ENCODE assay signal across 1 cellular context in genomic region chr13:51541809-51542258, GRCh38.
TF ChIP-seq lines count a peak whose summit lies in the region.

No MANE protein-coding gene starts in this region.

TF ChIP-seq in HepG2, 621 proteins besides CTCF, POLR2A, EP300 and RAD21 (continued from another document):
- TF ChIP-seq USF2 (IDR thresholded peaks at IDR 0.05; ENCODE audit: low read depth, low read length), result no peak
- no peak for TF ChIP-seq USF2 (CRISPR knock-in tag; IDR thresholded peaks at IDR 0.05; ENCODE audit: borderline replicate concordance)
- no peak for TF ChIP-seq ETV6 (CRISPR knock-in tag; conservative IDR thresholded peaks at IDR 0.05)
- peak; percentile 53; the same call in 1 of the 2 replicates for TF ChIP-seq ZNF205 (CRISPR knock-in tag; IDR thresholded peaks at IDR 0.05)
- TF ChIP-seq, protein P1, sequence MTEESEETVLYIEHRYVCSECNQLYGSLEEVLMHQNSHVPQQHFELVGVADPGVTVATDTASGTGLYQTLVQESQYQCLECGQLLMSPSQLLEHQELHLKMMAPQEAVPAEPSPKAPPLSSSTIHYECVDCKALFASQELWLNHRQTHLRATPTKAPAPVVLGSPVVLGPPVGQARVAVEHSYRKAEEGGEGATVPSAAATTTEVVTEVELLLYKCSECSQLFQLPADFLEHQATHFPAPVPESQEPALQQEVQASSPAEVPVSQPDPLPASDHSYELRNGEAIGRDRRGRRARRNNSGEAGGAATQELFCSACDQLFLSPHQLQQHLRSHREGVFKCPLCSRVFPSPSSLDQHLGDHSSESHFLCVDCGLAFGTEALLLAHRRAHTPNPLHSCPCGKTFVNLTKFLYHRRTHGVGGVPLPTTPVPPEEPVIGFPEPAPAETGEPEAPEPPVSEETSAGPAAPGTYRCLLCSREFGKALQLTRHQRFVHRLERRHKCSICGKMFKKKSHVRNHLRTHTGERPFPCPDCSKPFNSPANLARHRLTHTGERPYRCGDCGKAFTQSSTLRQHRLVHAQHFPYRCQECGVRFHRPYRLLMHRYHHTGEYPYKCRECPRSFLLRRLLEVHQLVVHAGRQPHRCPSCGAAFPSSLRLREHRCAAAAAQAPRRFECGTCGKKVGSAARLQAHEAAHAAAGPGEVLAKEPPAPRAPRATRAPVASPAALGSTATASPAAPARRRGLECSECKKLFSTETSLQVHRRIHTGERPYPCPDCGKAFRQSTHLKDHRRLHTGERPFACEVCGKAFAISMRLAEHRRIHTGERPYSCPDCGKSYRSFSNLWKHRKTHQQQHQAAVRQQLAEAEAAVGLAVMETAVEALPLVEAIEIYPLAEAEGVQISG (CRISPR knock-in tag; IDR thresholded peaks at IDR 0.05), result no peak
- peak; percentile 63 for TF ChIP-seq IKZF4 (CRISPR knock-in tag; IDR thresholded peaks at IDR 0.05; ENCODE audit: borderline replicate concordance, low read depth, not compliant biosample characterization)
